ENCODE assay signal across 23 cellular contexts in genomic region chr19:2744113-2744512, GRCh38. TPM values are rescaled to one million over a fixed set of nuclear protein-coding genes. Genes with fewer than 3 reads are reported as not detected.
"Had no signal": no experiment of that assay in that cellular context is flagged by ENCODE, and none has a peak within 500 bp of the region (broad histone marks: within the 10 kb centered on the region; RNA-seq: fewer than 3 reads in every experiment).

No MANE protein-coding gene starts in this region.

- H3K36me3 ChIP-seq: MG63, SJSA1 had no signal

- H3K27me3 ChIP-seq: MG63 had no signal

- H3K27ac ChIP-seq: SJSA1, SK-N-MC had no signal

- H3K4me3 ChIP-seq: MG63, SJSA1, SK-N-MC had no signal

- H3K9me3 ChIP-seq: MG63, SJSA1 had no signal

- DNase-seq: Karpas-422, KG1, MG63, NCI-H1092, NCI-H1105 treated with DMSO at 0.1 percent for 48 hours, NCI-H1417 treated with DMSO at 0.1 percent for 48 hours, NCI-H146, NCI-H1694 treated with DMSO at 0.1 percent for 48 hours, NCI-H1930, NCI-H2081, NCI-H2107, NCI-H2227 treated with DMSO at 0.1 percent for 48 hours, NCI-H524, NCI-H526 treated with DMSO at 0.1 percent for 48 hours, NCI-H748 treated with DMSO at 0.1 percent for 48 hours, Right ventricle myocardium superior, RPMI8226, SIG-M5 had no signal

- FAIRE-seq: RCC 7860 had no signal

RNA-seq across cellular contexts. Expression of gene DIRAS1, which starts 22.9 kb away (rescaled TPM):
- total RNA-seq: HT1080, SJSA1 had no signal

RNA-seq across cellular contexts. Expression of gene GNG7, which starts 41.6 kb away (rescaled TPM):
- total RNA-seq: HT1080, NCI-H460 had no signal
